In genomic region chr16:67311607-67312449, GRCh38 we compare ENCODE assay signal across 8 cellular contexts. TPM values are rescaled to one million over a fixed set of nuclear protein-coding genes. Genes with fewer than 3 reads are reported as not detected.
DNase-seq lines count a peak whose midpoint lies in the region; ATAC-seq, FAIRE-seq and TF ChIP-seq lines count a peak whose summit lies in the region.

No MANE protein-coding gene starts in this region.

- no peaks in the 10 kb centered on the region for H3K9me3 ChIP-seq in CD4-positive, alpha-beta T cell (ENCODE audit: control insufficient read depth, low read length)
- no peaks in the 10 kb centered on the region for H3K9me3 ChIP-seq in keratinocyte (ENCODE audit: control insufficient read depth, low read depth, low read length)
- no peaks in the 10 kb centered on the region for H3K9me3 ChIP-seq in MM.1S (replicated peaks; ENCODE audit: insufficient read depth, low read length)

- H3K9me3 Mint-ChIP-seq in CD4-positive, alpha-beta T cell = no peaks in the 10 kb centered on the region
- H3K9me3 Mint-ChIP-seq in activated T-helper 2 cell treated with anti-CD3 and anti-CD28 coated beads, Interferon-gamma antibody, Interleukin-2, Interleukin-4, amounts not matched to agents 10 μg/mL and 5 μg/mL and 100 μg/mL, durations not matched to agents 14 hours and 24 hours and 36 hours = no peaks in the 10 kb centered on the region

- DNase-seq in CD4-positive, alpha-beta T cell = peak in 3 of 10 experiments; percentile 5 to 27 (median 10)
- peak; percentile 100 for DNase-seq in M059J (ENCODE audit: low read depth)
- DNase-seq in activated T-helper 2 cell treated with anti-CD3 and anti-CD28 coated beads, Interferon-gamma antibody, Interleukin-2, Interleukin-4, amounts not matched to agents 10 μg/mL and 5 μg/mL and 100 μg/mL, durations not matched to agents 14 hours and 24 hours and 36 hours (ENCODE audit: low spot score) = peak; percentile 76
- peak; percentile 100 for DNase-seq in keratinocyte (ENCODE audit: low read depth, low spot score)
- DNase-seq in stimulated activated CD8-positive, alpha-beta memory T cell treated with anti-CD3 and anti-CD28 coated beads, Interleukin-4, amount 100 ng/mL, for 24 hours (ENCODE audit: low read depth) = peak; percentile 64
- no peak for DNase-seq in MM.1S
- no peak for DNase-seq in NCI-H2107 (lab: John Stamatoyannopoulos, UW)

- H3K4me3 ChIP-seq in keratinocyte (ENCODE audit: control insufficient read depth in 2 of 3, extremely low read depth in 1 of 3, insufficient read depth in 2 of 3, low read depth in 1 of 3, low read length in 3 of 3) (no peak overlapping the region), MM.1S (ENCODE audit: low read length) (no peak overlapping the region)

- no peaks in the 10 kb centered on the region for H3K9me2 ChIP-seq in MM.1S (replicated peaks; ENCODE audit: insufficient read depth, low read length)

- intact Hi-C loops in CD4-positive, alpha-beta T cell (cut with DNase I, micrococcal nuclease) = no loop called here
- intact Hi-C loops in activated T-helper 2 cell treated with anti-CD3 and anti-CD28 coated beads, Interferon-gamma antibody, Interleukin-2, Interleukin-4, amounts not matched to agents 10 μg/mL and 5 μg/mL and 100 μg/mL, durations not matched to agents 14 hours and 24 hours and 36 hours (cut with micrococcal nuclease) = loop anchor here (1.0 to 5.0 kb wide), 4 partner anchors 15 to 330 kb away; partner anchors contain the start of genes KCTD19, LRRC36 and PLEKHG4

- H3K4me3 Mint-ChIP-seq in CD4-positive, alpha-beta T cell = no peak overlapping the region
- H3K4me3 Mint-ChIP-seq in activated T-helper 2 cell treated with anti-CD3 and anti-CD28 coated beads, Interferon-gamma antibody, Interleukin-2, Interleukin-4, amounts not matched to agents 10 μg/mL and 5 μg/mL and 100 μg/mL, durations not matched to agents 14 hours and 24 hours and 36 hours (ENCODE audit: low read depth) = no peak overlapping the region

- H3K4me2 ChIP-seq in keratinocyte (ENCODE audit: control insufficient read depth, extremely low read depth, insufficient read depth, low read depth, low read length) = peak overlapping the region; percentile 59
- H3K4me2 ChIP-seq in MM.1S (ENCODE audit: low read depth, low read length) = no peak overlapping the region

- no peaks in the 10 kb centered on the region for H3K36me3 Mint-ChIP-seq in CD4-positive, alpha-beta T cell (ENCODE audit: low read depth)
- no peaks in the 10 kb centered on the region for H3K36me3 Mint-ChIP-seq in activated T-helper 2 cell treated with anti-CD3 and anti-CD28 coated beads, Interferon-gamma antibody, Interleukin-2, Interleukin-4, amounts not matched to agents 10 μg/mL and 5 μg/mL and 100 μg/mL, durations not matched to agents 14 hours and 24 hours and 36 hours (ENCODE audit: low read depth)

- no peaks in the 10 kb centered on the region for H3K27me3 Mint-ChIP-seq in CD4-positive, alpha-beta T cell
- no peaks in the 10 kb centered on the region for H3K27me3 Mint-ChIP-seq in activated T-helper 2 cell treated with anti-CD3 and anti-CD28 coated beads, Interferon-gamma antibody, Interleukin-2, Interleukin-4, amounts not matched to agents 10 μg/mL and 5 μg/mL and 100 μg/mL, durations not matched to agents 14 hours and 24 hours and 36 hours (ENCODE audit: low read depth)

- dilution Hi-C loops in keratinocyte (cut with MboI; ENCODE audit: extremely low pct_ligation_motif_present, low sequenced_read_pairs) = no loop called here

- no peak overlapping the region for H3K27ac Mint-ChIP-seq in CD4-positive, alpha-beta T cell
- peak overlapping the region; percentile 98 for H3K27ac Mint-ChIP-seq in activated T-helper 2 cell treated with anti-CD3 and anti-CD28 coated beads, Interferon-gamma antibody, Interleukin-2, Interleukin-4, amounts not matched to agents 10 μg/mL and 5 μg/mL and 100 μg/mL, durations not matched to agents 14 hours and 24 hours and 36 hours

- no peaks in the 10 kb centered on the region for H3F3A ChIP-seq in MM.1S (ENCODE audit: insufficient read depth, low read length)

- H3K4me1 ChIP-seq in keratinocyte (ENCODE audit: control insufficient read depth, extremely low read depth, insufficient read depth, low read length) = peaks cover 12% of the 10 kb centered on the region
- H3K4me1 ChIP-seq in MM.1S (ENCODE audit: low read length) = no peaks in the 10 kb centered on the region

- peak overlapping the region; percentile 23 for H3K9ac ChIP-seq in keratinocyte (ENCODE audit: control insufficient read depth, extremely low read depth, insufficient read depth, low read length)
- no peak overlapping the region for H3K9ac ChIP-seq in MM.1S (ENCODE audit: low read length)

- POLR2A ChIA-PET in CD4-positive, alpha-beta T cell (lab: Charles Lee) = no interaction called here

- H2AFZ ChIP-seq in keratinocyte (ENCODE audit: control insufficient read depth, low read length) (no peak overlapping the region), MM.1S (ENCODE audit: low read length) (no peak overlapping the region)

- no peaks in the 10 kb centered on the region for H3K4me1 Mint-ChIP-seq in CD4-positive, alpha-beta T cell (ENCODE audit: low read depth)
- peaks cover 45% of the 10 kb centered on the region for H3K4me1 Mint-ChIP-seq in activated T-helper 2 cell treated with anti-CD3 and anti-CD28 coated beads, Interferon-gamma antibody, Interleukin-2, Interleukin-4, amounts not matched to agents 10 μg/mL and 5 μg/mL and 100 μg/mL, durations not matched to agents 14 hours and 24 hours and 36 hours (ENCODE audit: low read depth)

- CTCF ChIA-PET in CD4-positive, alpha-beta T cell (lab: Charles Lee) = no interaction called here

- ATAC-seq in CD4-positive, alpha-beta T cell (ENCODE audit: poor library complexity) = peak; percentile 70
- ATAC-seq in GM21515 (IDR thresholded peaks at IDR 0.05; ENCODE audit: unreplicated experiment) = peak; percentile 55

- FAIRE-seq in keratinocyte (lab: Jason Lieb, UNC) = peak; percentile 89

- H3K36me3 ChIP-seq in keratinocyte (ENCODE audit: control insufficient read depth in 2 of 2, extremely low read depth in 1 of 2, insufficient read depth in 2 of 2, low read length in 2 of 2) (no peaks in the 10 kb centered on the region), MM.1S (replicated peaks; ENCODE audit: insufficient read depth, low read length) (no peaks in the 10 kb centered on the region)

- TF ChIP-seq CTCF in CD4-positive, alpha-beta T cell (IDR thresholded peaks at IDR 0.05) = no peak
- no peak for TF ChIP-seq CTCF in keratinocyte (optimal IDR thresholded peaks at IDR 0.05 in 1 of 3, IDR thresholded peaks at IDR 0.05 in 1 of 3, conservative IDR thresholded peaks at IDR 0.05 in 1 of 3; ENCODE audit: extremely low read depth in 1 of 3, insufficient read depth in 2 of 3, low read length in 3 of 3)
- TF ChIP-seq CTCF in MM.1S (IDR thresholded peaks at IDR 0.05; ENCODE audit: low read length) = no peak

- H3K9me1 ChIP-seq in keratinocyte (ENCODE audit: control insufficient read depth, extremely low read depth, insufficient read depth, low read length) = no peaks in the 10 kb centered on the region

- H4K20me1 ChIP-seq in keratinocyte (ENCODE audit: control insufficient read depth, extremely low read depth, insufficient read depth, low read length) (no peaks in the 10 kb centered on the region), MM.1S (ENCODE audit: insufficient read depth, low read length) (no peaks in the 10 kb centered on the region)

- H3K79me2 ChIP-seq in keratinocyte (ENCODE audit: control insufficient read depth, insufficient read depth, low read length) (no peaks in the 10 kb centered on the region), MM.1S (ENCODE audit: low read length) (no peaks in the 10 kb centered on the region)

- H3K27ac ChIP-seq in CD4-positive, alpha-beta T cell (ENCODE audit: low read depth, low read length) = no peak overlapping the region
- H3K27ac ChIP-seq in keratinocyte (ENCODE audit: control insufficient read depth, insufficient read depth, low read length) (peak overlapping the region; percentile 76), MM.1S (ENCODE audit: low read length) (no peak overlapping the region)

- peaks cover 2% of the 10 kb centered on the region for H3K27me3 ChIP-seq in CD4-positive, alpha-beta T cell (ENCODE audit: control insufficient read depth, insufficient read depth, low read length)
- H3K27me3 ChIP-seq in keratinocyte (ENCODE audit: control insufficient read depth, extremely low read depth, insufficient read depth, low read length) (no peaks in the 10 kb centered on the region), MM.1S (replicated peaks; ENCODE audit: insufficient read depth, low read length) (no peaks in the 10 kb centered on the region)

RNA-seq across cellular contexts. Expression of gene KCTD19, which starts 14.7 kb away (rescaled TPM):
- total RNA-seq in CD4-positive, alpha-beta T cell = not detected
- total RNA-seq in M059J (2014; rRNA removed; shearing (Covaris generic)) = 0.84 and 1.6 TPM in 2 replicates
- 0.87 and 1.2 TPM in 2 replicates for total RNA-seq in activated T-helper 2 cell treated with anti-CD3 and anti-CD28 coated beads, Interferon-gamma antibody, Interleukin-2, Interleukin-4, amounts not matched to agents 10 μg/mL and 5 μg/mL and 100 μg/mL, durations not matched to agents 14 hours and 24 hours and 36 hours
- polyA plus RNA-seq in keratinocyte = not detected in 3 replicates
- polyA plus RNA-seq in keratinocyte (2011; ENCODE audit: low read depth) = not detected
- not detected in 2 replicates for polyA plus RNA-seq in keratinocyte (2011; cell fraction: cytosol; rRNA removed)
- polyA plus RNA-seq in keratinocyte (2011; cell fraction: nucleus; rRNA removed) = not detected in 2 replicates
- polyA plus RNA-seq in keratinocyte (2012; ENCODE audit: low replicate concordance) = 0.06 TPM in 1 of 2 replicates, not detected in the other
- not detected in 3 replicates for polyA minus RNA-seq in keratinocyte
- polyA minus RNA-seq in keratinocyte (2011; cell fraction: cytosol; rRNA and poly(A)+ RNA removed) = not detected
- not detected in 2 replicates for polyA minus RNA-seq in keratinocyte (2011; cell fraction: nucleus; rRNA and poly(A)+ RNA removed)

RNA-seq across cellular contexts. Expression of gene LRRC36, which starts 14.8 kb away (rescaled TPM):
- not detected for total RNA-seq in CD4-positive, alpha-beta T cell
- total RNA-seq in M059J (2014; rRNA removed; shearing (Covaris generic)) = 0.34 and 0.99 TPM in 2 replicates
- 0.60 and 0.89 TPM in 2 replicates for total RNA-seq in activated T-helper 2 cell treated with anti-CD3 and anti-CD28 coated beads, Interferon-gamma antibody, Interleukin-2, Interleukin-4, amounts not matched to agents 10 μg/mL and 5 μg/mL and 100 μg/mL, durations not matched to agents 14 hours and 24 hours and 36 hours
- not detected in 3 replicates for polyA plus RNA-seq in keratinocyte
- polyA plus RNA-seq in keratinocyte (2011; ENCODE audit: low read depth) = not detected
- polyA plus RNA-seq in keratinocyte (2011; cell fraction: cytosol; rRNA removed) = not detected in 2 replicates
- polyA plus RNA-seq in keratinocyte (2011; cell fraction: nucleus; rRNA removed) = not detected in 2 replicates
- not detected in 2 replicates for polyA plus RNA-seq in keratinocyte (2012; ENCODE audit: low replicate concordance)
- polyA minus RNA-seq in keratinocyte = not detected in 3 replicates
- polyA minus RNA-seq in keratinocyte (2011; cell fraction: cytosol; rRNA and poly(A)+ RNA removed) = not detected
- polyA minus RNA-seq in keratinocyte (2011; cell fraction: nucleus; rRNA and poly(A)+ RNA removed) = not detected in 2 replicates

RNA-seq across cellular contexts. Expression of gene PLEKHG4, which starts 32.5 kb away (rescaled TPM):
- 10 to 100 TPM; 13.1 to 14.0 TPM for total RNA-seq in CD4-positive, alpha-beta T cell
- 2.2 and 2.5 TPM in 2 replicates for total RNA-seq in M059J (2014; rRNA removed; shearing (Covaris generic))
- 30.4 and 33.4 TPM in 2 replicates for total RNA-seq in activated T-helper 2 cell treated with anti-CD3 and anti-CD28 coated beads, Interferon-gamma antibody, Interleukin-2, Interleukin-4, amounts not matched to agents 10 μg/mL and 5 μg/mL and 100 μg/mL, durations not matched to agents 14 hours and 24 hours and 36 hours
- 0.80 to 4.3 TPM (median 1.3 TPM) in 3 replicates for polyA plus RNA-seq in keratinocyte
- 0.94 TPM for polyA plus RNA-seq in keratinocyte (2011; ENCODE audit: low read depth)
- 0.68 and 1.3 TPM in 2 replicates for polyA plus RNA-seq in keratinocyte (2011; cell fraction: cytosol; rRNA removed)
- polyA plus RNA-seq in keratinocyte (2011; cell fraction: nucleus; rRNA removed) = 7.1 and 9.7 TPM in 2 replicates
- polyA plus RNA-seq in keratinocyte (2012; ENCODE audit: low replicate concordance) = 0.60 and 4.4 TPM in 2 replicates
- polyA minus RNA-seq in keratinocyte = 1.4 to 4.9 TPM (median 2.5 TPM) in 3 replicates
- 7.7 TPM for polyA minus RNA-seq in keratinocyte (2011; cell fraction: cytosol; rRNA and poly(A)+ RNA removed)
- polyA minus RNA-seq in keratinocyte (2011; cell fraction: nucleus; rRNA and poly(A)+ RNA removed) = 2.5 and 2.6 TPM in 2 replicates

Comparison
In these comparisons a context has a peak if more than half of its experiments do, and no peak if none do; other contexts are left out.
1. DNase-seq: peak in M059J (single experiment), activated T-helper 2 cell treated with anti-CD3 and anti-CD28 coated beads, Interferon-gamma antibody, Interleukin-2, Interleukin-4, amounts not matched to agents 10 μg/mL and 5 μg/mL and 100 μg/mL, durations not matched to agents 14 hours and 24 hours and 36 hours (single experiment), keratinocyte (single experiment) and stimulated activated CD8-positive, alpha-beta memory T cell treated with anti-CD3 and anti-CD28 coated beads, Interleukin-4, amount 100 ng/mL, for 24 hours (single experiment); none in MM.1S (single experiment) and NCI-H2107 (single experiment).